Comparison of ENCODE assay signal across 12 cellular contexts in genomic region chr1:37537378-37537777, GRCh38. TPM values are rescaled to one million over a fixed set of nuclear protein-coding genes. Genes with fewer than 3 reads are reported as not detected.
DNase-seq lines count a peak whose midpoint lies in the region; ATAC-seq and TF ChIP-seq lines count a peak whose summit lies in the region.
"Had no signal": no experiment of that assay in that cellular context is flagged by ENCODE, and none has a peak within 500 bp of the region (broad histone marks: within the 10 kb centered on the region; RNA-seq: fewer than 3 reads in every experiment).

No MANE protein-coding gene starts in this region.

- CTCF ChIA-PET in activated CD8-positive, alpha-beta T cell treated with anti-CD3 and anti-CD28 coated beads for 36 hours (lab: Charles Lee), result interaction anchor here (1.3 kb wide), 1 partner anchor 23 kb away, joined by 3 read pairs; the partner anchor contains the start of gene MEAF6

- DNase-seq in natural killer cell treated with Interleukin-12 subunit alpha and Interleukin-12 subunit beta and Interleukin-15 and Interleukin-18, amount 100 ng/mL, for 72 hours (ENCODE audit: low spot score), result no peak
- DNase-seq in natural killer cell (no peak), fibroblast of peridontal ligament (ENCODE audit: extremely low read depth) (peak; percentile 57), stromal cell of bone marrow (ENCODE audit: low read depth) (peak; percentile 42), superior temporal gyrus (ENCODE audit: extremely low spot score) (no peak), NCI-H1092 treated with DMSO at 0.1 percent for 48 hours (lab: John Stamatoyannopoulos, UW) (no peak)
- peak; percentile 11 for DNase-seq in activated CD8-positive, alpha-beta T cell treated with anti-CD3 and anti-CD28 coated beads for 36 hours
- DNase-seq: heart right ventricle, mucosa of descending colon, NCI-H1436 treated with DMSO at 0.1 percent for 48 hours, T-helper 9 cell had no signal

- H3K4me1 Mint-ChIP-seq in natural killer cell treated with Interleukin-12 subunit alpha and Interleukin-12 subunit beta and Interleukin-15 and Interleukin-18, amount 100 ng/mL, for 72 hours (ENCODE audit: low read depth in 2 of 2), result peaks cover 20 to 30% of the 10 kb centered on the region in 2 donors
- peaks cover 21 to 22% of the 10 kb centered on the region in 2 donors for H3K4me1 Mint-ChIP-seq in natural killer cell
- peaks cover 19% of the 10 kb centered on the region for H3K4me1 Mint-ChIP-seq in activated CD8-positive, alpha-beta T cell treated with anti-CD3 and anti-CD28 coated beads for 36 hours (ENCODE audit: low read depth)

- no peaks in the 10 kb centered on the region for H3K9me3 Mint-ChIP-seq in natural killer cell treated with Interleukin-12 subunit alpha and Interleukin-12 subunit beta and Interleukin-15 and Interleukin-18, amount 100 ng/mL, for 72 hours
- H3K9me3 Mint-ChIP-seq in natural killer cell, result no peaks in the 10 kb centered on the region
- no peaks in the 10 kb centered on the region for H3K9me3 Mint-ChIP-seq in activated CD8-positive, alpha-beta T cell treated with anti-CD3 and anti-CD28 coated beads for 36 hours

- intact Hi-C loops in natural killer cell (cut with micrococcal nuclease), result no loop called here
- intact Hi-C loops in activated CD8-positive, alpha-beta T cell treated with anti-CD3 and anti-CD28 coated beads for 36 hours (cut with micrococcal nuclease), result no loop called here

- peaks cover 30% of the 10 kb centered on the region for H3K36me3 Mint-ChIP-seq in natural killer cell treated with Interleukin-12 subunit alpha and Interleukin-12 subunit beta and Interleukin-15 and Interleukin-18, amount 100 ng/mL, for 72 hours
- H3K36me3 Mint-ChIP-seq in natural killer cell, result peaks cover 11% of the 10 kb centered on the region
- H3K36me3 Mint-ChIP-seq in activated CD8-positive, alpha-beta T cell treated with anti-CD3 and anti-CD28 coated beads for 36 hours (ENCODE audit: low read depth), result peaks cover 45% of the 10 kb centered on the region

- no peak overlapping the region for H3K4me3 Mint-ChIP-seq in natural killer cell treated with Interleukin-12 subunit alpha and Interleukin-12 subunit beta and Interleukin-15 and Interleukin-18, amount 100 ng/mL, for 72 hours
- H3K4me3 Mint-ChIP-seq in natural killer cell, result no peak overlapping the region
- no peak overlapping the region for H3K4me3 Mint-ChIP-seq in activated CD8-positive, alpha-beta T cell treated with anti-CD3 and anti-CD28 coated beads for 36 hours

- ATAC-seq in natural killer cell treated with Interleukin-12 subunit alpha and Interleukin-12 subunit beta and Interleukin-15 and Interleukin-18, amount 100 ng/mL, for 72 hours, result peak; percentile 36 to 84
- ATAC-seq in natural killer cell, result no peak
- peak; percentile 65 for ATAC-seq in activated CD8-positive, alpha-beta T cell treated with anti-CD3 and anti-CD28 coated beads for 36 hours
- no peak for ATAC-seq in GM19463 (IDR thresholded peaks at IDR 0.05; ENCODE audit: unreplicated experiment)
- ATAC-seq: heart right ventricle, mucosa of descending colon had no signal

- H3K27me3 Mint-ChIP-seq in natural killer cell treated with Interleukin-12 subunit alpha and Interleukin-12 subunit beta and Interleukin-15 and Interleukin-18, amount 100 ng/mL, for 72 hours, result no peaks in the 10 kb centered on the region
- no peaks in the 10 kb centered on the region for H3K27me3 Mint-ChIP-seq in natural killer cell (ENCODE audit: low read depth in 2 of 2)
- no peaks in the 10 kb centered on the region for H3K27me3 Mint-ChIP-seq in activated CD8-positive, alpha-beta T cell treated with anti-CD3 and anti-CD28 coated beads for 36 hours

- H3K27ac Mint-ChIP-seq in natural killer cell treated with Interleukin-12 subunit alpha and Interleukin-12 subunit beta and Interleukin-15 and Interleukin-18, amount 100 ng/mL, for 72 hours, result peak overlapping the region; percentile 36 to 52
- peak overlapping the region in 1 of 2 donors; percentile 72 for H3K27ac Mint-ChIP-seq in natural killer cell
- H3K27ac Mint-ChIP-seq in activated CD8-positive, alpha-beta T cell treated with anti-CD3 and anti-CD28 coated beads for 36 hours, result peak overlapping the region; percentile 56

- no peak for TF ChIP-seq CTCF in natural killer cell (IDR thresholded peaks at IDR 0.05)
- TF ChIP-seq CTCF in activated CD8-positive, alpha-beta T cell treated with anti-CD3 and anti-CD28 coated beads for 36 hours (IDR thresholded peaks at IDR 0.05), result no peak

- POLR2A ChIA-PET in activated CD8-positive, alpha-beta T cell treated with anti-CD3 and anti-CD28 coated beads for 36 hours (lab: Charles Lee), result no interaction called here

RNA-seq across cellular contexts. Expression of gene SNIP1, which starts 16.7 kb away (rescaled TPM):
- 10 to 100 TPM; 31.4 to 35.8 TPM for total RNA-seq in natural killer cell treated with Interleukin-12 subunit alpha and Interleukin-12 subunit beta and Interleukin-15 and Interleukin-18, amount 100 ng/mL, for 72 hours
- 10 to 100 TPM; 67.2 to 74.8 (median 68.1) TPM for total RNA-seq in natural killer cell
- 10 to 100 TPM; 18.3 to 21.8 TPM for total RNA-seq in activated CD8-positive, alpha-beta T cell treated with anti-CD3 and anti-CD28 coated beads for 36 hours

RNA-seq across cellular contexts. Expression of gene DNALI1, which starts 19.4 kb away (rescaled TPM):
- not detected for total RNA-seq in natural killer cell treated with Interleukin-12 subunit alpha and Interleukin-12 subunit beta and Interleukin-15 and Interleukin-18, amount 100 ng/mL, for 72 hours
- under 1 TPM in 1 of 3 donors, not detected in 2; 0.09 TPM for total RNA-seq in natural killer cell
- total RNA-seq in activated CD8-positive, alpha-beta T cell treated with anti-CD3 and anti-CD28 coated beads for 36 hours, result not detected

RNA-seq across cellular contexts. Expression of gene MEAF6, which starts 22.8 kb away (rescaled TPM):
- total RNA-seq in natural killer cell treated with Interleukin-12 subunit alpha and Interleukin-12 subunit beta and Interleukin-15 and Interleukin-18, amount 100 ng/mL, for 72 hours, result 10 to 100 TPM; 49.2 to 53.2 TPM
- 10 to 100 TPM; 63.9 to 78.7 (median 69.0) TPM for total RNA-seq in natural killer cell
- total RNA-seq in activated CD8-positive, alpha-beta T cell treated with anti-CD3 and anti-CD28 coated beads for 36 hours, result 10 to 100 TPM; 74.0 to 76.3 TPM

RNA-seq across cellular contexts. Expression of gene GNL2, which starts 58.4 kb away (rescaled TPM):
- 10 to 100 TPM; 69.8 to 90.5 TPM for total RNA-seq in natural killer cell treated with Interleukin-12 subunit alpha and Interleukin-12 subunit beta and Interleukin-15 and Interleukin-18, amount 100 ng/mL, for 72 hours
- total RNA-seq in natural killer cell, result 10 to 100 TPM; 70.7 to 89.9 (median 85.8) TPM
- total RNA-seq in activated CD8-positive, alpha-beta T cell treated with anti-CD3 and anti-CD28 coated beads for 36 hours, result 10 to 100 TPM; 76.4 to 77.8 TPM

Comparison
In these comparisons a context has a peak if more than half of its experiments do, and no peak if none do; other contexts are left out.
1. ATAC-seq: peak in natural killer cell treated with Interleukin-12 subunit alpha and Interleukin-12 subunit beta and Interleukin-15 and Interleukin-18, amount 100 ng/mL, for 72 hours (2 of 2) and activated CD8-positive, alpha-beta T cell treated with anti-CD3 and anti-CD28 coated beads for 36 hours (single experiment); none in natural killer cell (0 of 3) and GM19463 (single experiment).
2. DNase-seq: peak in activated CD8-positive, alpha-beta T cell treated with anti-CD3 and anti-CD28 coated beads for 36 hours (single experiment), fibroblast of peridontal ligament (single experiment) and stromal cell of bone marrow (single experiment); none in natural killer cell treated with Interleukin-12 subunit alpha and Interleukin-12 subunit beta and Interleukin-15 and Interleukin-18, amount 100 ng/mL, for 72 hours (single experiment), natural killer cell (single experiment), superior temporal gyrus (single experiment) and NCI-H1092 treated with DMSO at 0.1 percent for 48 hours (single experiment).